ENCODE assay signal across 13 cellular contexts in the genomic region with DNA sequence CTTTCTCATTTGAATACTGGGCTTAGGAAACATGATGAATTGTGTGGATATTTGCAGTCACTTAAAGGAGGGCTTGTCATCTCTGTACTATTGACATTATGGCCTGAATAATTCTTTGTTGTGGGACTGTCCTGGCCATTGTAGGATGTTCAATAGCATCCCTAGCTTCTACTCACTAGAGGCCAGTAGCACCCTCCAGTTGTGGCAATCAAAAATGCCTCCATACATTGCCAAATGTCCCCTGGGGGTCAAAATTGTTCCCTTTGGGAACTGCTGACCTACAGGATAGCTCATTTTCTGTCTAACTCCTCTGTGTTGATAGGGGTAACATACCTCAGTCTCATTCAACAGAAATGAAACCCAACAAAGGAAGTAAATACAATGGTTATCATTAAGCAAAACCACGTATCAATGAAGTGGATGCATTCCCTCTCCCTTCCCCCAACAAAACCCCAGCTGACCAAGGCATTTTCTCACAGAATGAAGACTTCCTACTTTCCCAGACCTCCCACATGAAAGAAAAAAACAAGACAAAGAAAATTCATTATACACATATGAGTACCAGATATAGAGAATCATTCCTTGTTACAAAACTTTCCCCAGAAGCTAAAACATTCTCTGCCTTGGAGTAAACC. TPM values are rescaled to one million over a fixed set of nuclear protein-coding genes. Genes with fewer than 3 reads are reported as not detected.
DNase-seq lines count a peak whose midpoint lies in the region; ATAC-seq and TF ChIP-seq lines count a peak whose summit lies in the region.
"Had no signal": no experiment of that assay in that cellular context is flagged by ENCODE, and none has a peak within 500 bp of the region (broad histone marks: within the 10 kb centered on the region; RNA-seq: fewer than 3 reads in every experiment).

No MANE protein-coding gene starts in this region.

- ATAC-seq in GM23338 (no peak), HG03460 (IDR thresholded peaks at IDR 0.05; ENCODE audit: unreplicated experiment) (no peak)
- ATAC-seq in naive thymus-derived CD4-positive, alpha-beta T cell = no peak
- ATAC-seq: left lung, psoas muscle had no signal

- no peak overlapping the region for H2BK12ac ChIP-seq in H9 (ENCODE audit: insufficient read length, low read depth, low read length)

- H3K36me3 ChIP-seq in GM23338 (ENCODE audit: insufficient read depth) (no peaks in the 10 kb centered on the region), left ventricle myocardium inferior (no peaks in the 10 kb centered on the region)
- peaks cover 0 to 10% (median 0%) of the 10 kb centered on the region in 3 experiments for H3K36me3 ChIP-seq in naive thymus-derived CD4-positive, alpha-beta T cell (ENCODE audit: control insufficient read depth in 2 of 3, insufficient read depth in 3 of 3, low read length in 3 of 3)

- H3F3A ChIP-seq in GM23338 (replicated peaks; ENCODE audit: low read depth) = no peaks in the 10 kb centered on the region

- no CpG with 5 or more reads among the region's 1 CpG for WGBS in H9 (ENCODE audit: extremely low coverage, insufficient read length, low lambda C conversion rate)

- H2BK20ac ChIP-seq in H9 (ENCODE audit: low read depth, low read length, poor library complexity, severe bottlenecking) = no peak overlapping the region

- H3K4me3 Mint-ChIP-seq in GM23338 = no peak overlapping the region
- H3K4me3 Mint-ChIP-seq in activated naive CD8-positive, alpha-beta T cell = peak overlapping the region; percentile 93
- H3K4me3 Mint-ChIP-seq in naive thymus-derived CD4-positive, alpha-beta T cell = peak overlapping the region; percentile 75 to 100 (median 96)
- H3K4me3 Mint-ChIP-seq in H9 = no peak overlapping the region

- CTCF ChIA-PET in naive thymus-derived CD4-positive, alpha-beta T cell (lab: Charles Lee) = interaction anchor here (0.9 to 13.0 kb wide), 14 partner anchors 9 to 1478 kb away, joined by 3 to 168 read pairs (median 6); partner anchors contain the start of genes FYB1 and PTGER4

- no peaks in the 10 kb centered on the region for H3K9me3 ChIP-seq in naive thymus-derived CD4-positive, alpha-beta T cell (ENCODE audit: control insufficient read depth in 2 of 3, low read length in 3 of 3)
- no peaks in the 10 kb centered on the region for H3K9me3 ChIP-seq in left ventricle myocardium inferior (replicated peaks)
- no peaks in the 10 kb centered on the region for H3K9me3 ChIP-seq in H9 (ENCODE audit: control insufficient read depth, low read depth, low read length)
- H3K9me3 ChIP-seq: Caco-2, left lung, psoas muscle had no signal

- no peaks in the 10 kb centered on the region for H4K20me1 ChIP-seq in GM23338 (replicated peaks; ENCODE audit: insufficient read depth)
- H4K20me1 ChIP-seq in H9 (ENCODE audit: control insufficient read depth, insufficient read depth, insufficient read length) = no peaks in the 10 kb centered on the region

- no peak overlapping the region for H3K56ac ChIP-seq in H9 (ENCODE audit: insufficient read length, low read depth, low read length)

- no peaks in the 10 kb centered on the region for H3K27me3 ChIP-seq in GM23338 (ENCODE audit: insufficient read depth)
- no peaks in the 10 kb centered on the region for H3K27me3 ChIP-seq in naive thymus-derived CD4-positive, alpha-beta T cell (ENCODE audit: control insufficient read depth in 2 of 2, insufficient read depth in 2 of 2, low read length in 2 of 2)
- H3K27me3 ChIP-seq in left ventricle myocardium inferior (ENCODE audit: low read depth) = peaks cover 17% of the 10 kb centered on the region
- no peaks in the 10 kb centered on the region for H3K27me3 ChIP-seq in H9 (ENCODE audit: insufficient read depth, low read length)
- H3K27me3 ChIP-seq: left lung had no signal

- H3K27me3 Mint-ChIP-seq in GM23338 (ENCODE audit: insufficient read depth, low read depth, poor library complexity) = no peaks in the 10 kb centered on the region
- no peaks in the 10 kb centered on the region for H3K27me3 Mint-ChIP-seq in activated naive CD8-positive, alpha-beta T cell
- H3K27me3 Mint-ChIP-seq in naive thymus-derived CD4-positive, alpha-beta T cell = no peaks in the 10 kb centered on the region
- no peaks in the 10 kb centered on the region for H3K27me3 Mint-ChIP-seq in H9 (ENCODE audit: low read depth)

- H3K36me3 Mint-ChIP-seq in GM23338 (ENCODE audit: low read depth) (no peaks in the 10 kb centered on the region), H9 (ENCODE audit: insufficient read depth in 1 of 3, low read depth in 3 of 3) (no peaks in the 10 kb centered on the region)
- peaks cover 2% of the 10 kb centered on the region for H3K36me3 Mint-ChIP-seq in activated naive CD8-positive, alpha-beta T cell
- H3K36me3 Mint-ChIP-seq in naive thymus-derived CD4-positive, alpha-beta T cell = peaks cover 16 to 46% (median 33%) of the 10 kb centered on the region in 5 donors

- TF ChIP-seq CTCF in AG10803 (conservative IDR thresholded peaks at IDR 0.05; ENCODE audit: low read length) = peak; percentile 11; the same call in 1 of the 2 replicates
- peak in 1 of 2 experiments; percentile 28; a peak in 2 of 4 replicates for TF ChIP-seq CTCF in GM23338 (conservative IDR thresholded peaks at IDR 0.05; ENCODE audit: low read depth in 2 of 2)
- no peak for TF ChIP-seq CTCF in left ventricle myocardium inferior (IDR thresholded peaks at IDR 0.05; ENCODE audit: borderline replicate concordance)
- no peak for TF ChIP-seq CTCF in H9 (conservative IDR thresholded peaks at IDR 0.05)

- no peak overlapping the region for H4K8ac ChIP-seq in H9 (replicated peaks; ENCODE audit: insufficient read length, low read depth, low read length)

- H2BK15ac ChIP-seq in H9 (ENCODE audit: low read depth, low read length) = no peak overlapping the region

- H3K4me3 ChIP-seq in AG10803 (ENCODE audit: low read length) (no peak overlapping the region), GM23338 (no peak overlapping the region), left ventricle myocardium inferior (no peak overlapping the region)
- peak overlapping the region; percentile 82 for H3K4me3 ChIP-seq in naive thymus-derived CD4-positive, alpha-beta T cell (ENCODE audit: low read length)
- H3K4me3 ChIP-seq: psoas muscle had no signal

- H3K4ac ChIP-seq in H9 (ENCODE audit: low read depth, low read length) = no peak overlapping the region

- intact Hi-C loops in naive thymus-derived CD4-positive, alpha-beta T cell (cut with micrococcal nuclease) = loop anchor here (2.0 to 10.0 kb wide), 3 partner anchors 14 to 1204 kb away; partner anchors contain the start of gene RICTOR (in 1 of the 2)
- intact Hi-C loops in left ventricle myocardium inferior (cut with micrococcal nuclease) = no loop called here

- H3K4me1 ChIP-seq in GM23338 (ENCODE audit: insufficient read depth) (no peaks in the 10 kb centered on the region), left ventricle myocardium inferior (no peaks in the 10 kb centered on the region), H9 (ENCODE audit: insufficient read depth, low read length) (no peaks in the 10 kb centered on the region)
- H3K4me1 ChIP-seq in naive thymus-derived CD4-positive, alpha-beta T cell (ENCODE audit: control insufficient read depth in 2 of 2, insufficient read depth in 2 of 2, low read length in 2 of 2) = peaks cover 37 to 45% of the 10 kb centered on the region in 2 donors
- H3K4me1 ChIP-seq: psoas muscle had no signal

- H3K23me2 ChIP-seq in H9 (ENCODE audit: insufficient read length, low read depth, low read length, poor library complexity, severe bottlenecking) = no peaks in the 10 kb centered on the region

- DNase-seq in AG10803 (ENCODE audit: low read depth) = no peak
- DNase-seq in GM23338 (ENCODE audit: low spot score) = no peak
- peak in 1 of 9 donors; percentile 8 for DNase-seq in naive thymus-derived CD4-positive, alpha-beta T cell
- DNase-seq in left ventricle myocardium inferior = no peak
- DNase-seq in H9 = no peak
- DNase-seq in NCI-H226 = no peak
- DNase-seq: activated gamma-delta T cell, Caco-2, left lung, psoas muscle had no signal

- H3T11ph ChIP-seq in H9 (ENCODE audit: low read length) = no peak overlapping the region

- H3K9ac ChIP-seq in H9 (ENCODE audit: extremely low read depth, insufficient read length, low read length) = no peak overlapping the region

- H3K27ac Mint-ChIP-seq in GM23338 = peak overlapping the region; percentile 1; the same call in 1 of the 2 replicates
- peak overlapping the region; percentile 99 for H3K27ac Mint-ChIP-seq in activated naive CD8-positive, alpha-beta T cell
- peak overlapping the region; percentile 86 to 99 (median 98) for H3K27ac Mint-ChIP-seq in naive thymus-derived CD4-positive, alpha-beta T cell
- no peak overlapping the region for H3K27ac Mint-ChIP-seq in H9

- H3K27ac ChIP-seq in GM23338 (ENCODE audit: low read depth) (no peak overlapping the region), left ventricle myocardium inferior (replicated peaks) (no peak overlapping the region), H9 (ENCODE audit: insufficient read length, low read depth, low read length) (no peak overlapping the region)
- H3K27ac ChIP-seq in naive thymus-derived CD4-positive, alpha-beta T cell (ENCODE audit: low read depth, low read length) = peak overlapping the region; percentile 93
- H3K27ac ChIP-seq: psoas muscle had no signal

- H3K79me1 ChIP-seq in H9 (ENCODE audit: insufficient read depth, low read depth, low read length, poor library complexity, severe bottlenecking) = no peaks in the 10 kb centered on the region

- H2AFZ ChIP-seq in GM23338 (no peak overlapping the region), H9 (ENCODE audit: low read length) (no peak overlapping the region)

- POLR2A ChIA-PET in naive thymus-derived CD4-positive, alpha-beta T cell (lab: Charles Lee) = interaction anchor here (0.5 to 22.3 kb wide), 19 partner anchors 10 to 361 kb away, joined by 3 to 679 read pairs (median 4); partner anchors contain the start of gene FYB1

- H3K79me2 ChIP-seq in GM23338 (replicated peaks; ENCODE audit: insufficient read depth) (no peaks in the 10 kb centered on the region), H9 (ENCODE audit: insufficient read depth, low read length) (no peaks in the 10 kb centered on the region)

- H3K4me1 Mint-ChIP-seq in GM23338 (no peaks in the 10 kb centered on the region; the same call in 1 of the 3 replicates), H9 (no peaks in the 10 kb centered on the region)
- peaks cover 75% of the 10 kb centered on the region for H3K4me1 Mint-ChIP-seq in activated naive CD8-positive, alpha-beta T cell (ENCODE audit: low read depth)
- peaks cover 22 to 44% (median 37%) of the 10 kb centered on the region in 7 donors for H3K4me1 Mint-ChIP-seq in naive thymus-derived CD4-positive, alpha-beta T cell

- no peak overlapping the region for H2AK5ac ChIP-seq in H9 (ENCODE audit: insufficient read length, low read length)

- no peaks in the 10 kb centered on the region for H3K9me3 Mint-ChIP-seq in GM23338
- H3K9me3 Mint-ChIP-seq in activated naive CD8-positive, alpha-beta T cell (ENCODE audit: low read depth) = no peaks in the 10 kb centered on the region
- no peaks in the 10 kb centered on the region for H3K9me3 Mint-ChIP-seq in naive thymus-derived CD4-positive, alpha-beta T cell
- H3K9me3 Mint-ChIP-seq in H9 = no peaks in the 10 kb centered on the region

- H4K5ac ChIP-seq in H9 (ENCODE audit: insufficient read length, low read depth, low read length) = no peak overlapping the region

- H3K23ac ChIP-seq in H9 (ENCODE audit: insufficient read length, low read depth, low read length) = no peak overlapping the region

- no peak overlapping the region for H2BK120ac ChIP-seq in H9 (ENCODE audit: low read depth, low read length, poor library complexity, severe bottlenecking)

- H3K4me2 ChIP-seq in GM23338 (no peak overlapping the region), H9 (ENCODE audit: insufficient read depth, insufficient read length, low read length) (no peak overlapping the region)

- no peaks in the 10 kb centered on the region; the same call in 1 of the 2 replicates for H3K9me2 ChIP-seq in GM23338 (ENCODE audit: insufficient read depth)

- H2BK5ac ChIP-seq in H9 (ENCODE audit: insufficient read length, low read length) = no peak overlapping the region

- H3K14ac ChIP-seq in H9 (ENCODE audit: insufficient read depth, low read length) = no peak overlapping the region

- no peak overlapping the region for H3K18ac ChIP-seq in H9 (ENCODE audit: insufficient read length, low read depth, low read length)

- no peak overlapping the region for H4K91ac ChIP-seq in H9 (ENCODE audit: insufficient read length, low read depth, low read length)

RNA-seq across cellular contexts. Expression of gene FYB1, which starts 18.1 kb away (rescaled TPM):
- total RNA-seq in GM23338 (2014; rRNA removed; shearing (Covaris generic)) = not detected in 2 replicates
- polyA plus RNA-seq in GM23338 (2016; fragmentation: Nextera tagmentation; extraction: Ambion mirVana) = not detected in 2 replicates
- 100 to 1,000 TPM; 310 to 701 (median 497) TPM for total RNA-seq in naive thymus-derived CD4-positive, alpha-beta T cell
- polyA plus RNA-seq in naive thymus-derived CD4-positive, alpha-beta T cell = 100 to 1,000 TPM; 342 to 488 TPM
- total RNA-seq in left ventricle myocardium inferior (4.9 TPM), H9 (2021) (not detected in 2 replicates)
- total RNA-seq: dermis microvascular lymphatic vessel endothelial cell had no signal

Comparison
In these comparisons a context has a peak if more than half of its experiments do, and no peak if none do; other contexts are left out.
1. H3K27ac Mint-ChIP-seq: peak in GM23338 (single experiment), activated naive CD8-positive, alpha-beta T cell (single experiment) and naive thymus-derived CD4-positive, alpha-beta T cell (9 of 9); none in H9 (0 of 3).
2. H3K4me3 Mint-ChIP-seq: peak in activated naive CD8-positive, alpha-beta T cell (single experiment) and naive thymus-derived CD4-positive, alpha-beta T cell (10 of 10); none in GM23338 (single experiment) and H9 (0 of 2).
3. RNA of gene FYB1, which starts 18.1 kb away (total RNA-seq): 310 to 701 TPM in naive thymus-derived CD4-positive, alpha-beta T cell; 4.9 TPM in left ventricle myocardium inferior (single experiment), not detected in GM23338 and not detected in H9; every median in the first group is over 10 times any median in the second.